20 cellular contexts compared by ENCODE assay signal in the genomic region with DNA sequence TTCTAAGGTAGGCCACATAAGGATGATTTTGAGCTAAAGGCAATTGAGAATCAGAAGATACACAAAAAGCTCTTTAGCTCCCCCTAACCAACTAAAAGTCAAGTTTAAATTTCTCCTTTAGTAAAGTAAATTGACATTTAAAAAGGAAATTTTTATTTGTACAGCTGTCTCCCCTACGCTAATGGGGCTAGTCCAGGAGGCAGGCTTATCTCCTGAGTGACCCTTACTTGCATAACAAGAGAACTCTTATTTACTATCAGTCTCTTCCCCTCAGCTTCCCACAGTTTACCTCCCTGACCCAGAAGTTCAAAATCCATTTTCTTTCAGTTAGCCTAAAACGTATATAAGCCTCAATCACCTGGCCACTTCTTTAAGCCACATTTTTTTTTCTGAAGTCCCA.
DNase-seq lines count a peak whose midpoint lies in the region; ATAC-seq and TF ChIP-seq lines count a peak whose summit lies in the region.
"Had no signal": no experiment of that assay in that cellular context is flagged by ENCODE, and none has a peak within 500 bp of the region (broad histone marks: within the 10 kb centered on the region; RNA-seq: fewer than 3 reads in every experiment).

No MANE protein-coding gene starts in this region.

- TF ChIP-seq CTCF in SK-N-SH (IDR thresholded peaks at IDR 0.05): peak; percentile 35; the same call in 1 of the 2 replicates
- TF ChIP-seq CTCF in cardiac fibroblast (IDR thresholded peaks at IDR 0.05; ENCODE audit: low read depth, low read length): peak; percentile 5
- peak; percentile 17 for TF ChIP-seq CTCF in retinal pigment epithelial cell (conservative IDR thresholded peaks at IDR 0.05; ENCODE audit: low read depth, low read length)

- no peaks in the 10 kb centered on the region for H3K9me2 ChIP-seq in SK-N-SH

- WGBS in SK-N-SH (ENCODE audit: low lambda C conversion rate): 22% methylated on average over 2 of the region's 2 CpGs

- no peaks in the 10 kb centered on the region for H4K20me1 ChIP-seq in SK-N-SH (ENCODE audit: insufficient read depth)

- no peak overlapping the region for H2AFZ ChIP-seq in SK-N-SH (ENCODE audit: low read depth)

- H3K79me2 ChIP-seq in SK-N-SH (ENCODE audit: insufficient read depth): no peaks in the 10 kb centered on the region

- H3K4me3 ChIP-seq in SK-N-SH (ENCODE audit: low read depth in 2 of 2, low read length in 1 of 2) (no peak overlapping the region), cardiac fibroblast (replicated peaks in 1 of 2; ENCODE audit: low read depth in 2 of 2, low read length in 2 of 2) (no peak overlapping the region), retinal pigment epithelial cell (ENCODE audit: low read length) (no peak overlapping the region)
- H3K4me3 ChIP-seq: K562, SJSA1 had no signal

- no peak overlapping the region for H3K9ac ChIP-seq in SK-N-SH

- TF ChIP-seq EP300 in SK-N-SH (IDR thresholded peaks at IDR 0.05; ENCODE audit: borderline replicate concordance in 1 of 2, low read depth in 1 of 2, low read length in 1 of 2): no peak

- no peak for TF ChIP-seq RAD21 in SK-N-SH (IDR thresholded peaks at IDR 0.05; ENCODE audit: low read length)

- no peaks in the 10 kb centered on the region for H3K36me3 ChIP-seq in SK-N-SH (replicated peaks in 1 of 2; ENCODE audit: control insufficient read depth in 1 of 2, insufficient read depth in 2 of 2, low read length in 1 of 2)
- H3K36me3 ChIP-seq: SJSA1 had no signal

- no peaks in the 10 kb centered on the region for H3K9me3 ChIP-seq in SK-N-SH

- CTCF ChIA-PET in SK-N-SH (lab: Yijun Ruan, JAX): no interaction called here

- H3F3A ChIP-seq in SK-N-SH (replicated peaks; ENCODE audit: insufficient read depth): no peaks in the 10 kb centered on the region

- DNase-seq in SK-N-SH (no peak), NCI-H69 (lab: John Stamatoyannopoulos, UW) (peak; percentile 61), cardiac fibroblast (ENCODE audit: low read depth in 2 of 2) (peak; percentile 2 to 15), retinal pigment epithelial cell (ENCODE audit: low read depth) (no peak), NOMO-1 treated with dmso at 0.1 percent for 144 hours (lab: John Stamatoyannopoulos, UW; ENCODE audit: unreplicated experiment) (no peak), HPDE6-E6E7 (ENCODE audit: extremely low spot score) (no peak)
- no peak for DNase-seq in activated CD4-positive, alpha-beta T cell treated with anti-CD3 and anti-CD28 coated beads for 48 hours
- DNase-seq: activated naive CD8-positive, alpha-beta T cell treated with anti-CD3 and anti-CD28 coated beads, Interleukin-2, amount 50 U/mL, for 24 hours; CD4-positive, alpha-beta T cell; DMS79; effector memory CD8-positive, alpha-beta T cell; MV-4-11; natural killer cell; posterior cingulate gyrus; stimulated activated naive CD8-positive, alpha-beta T cell treated with anti-CD3 and anti-CD28 coated beads, Interleukin-15, amount 100 ng/mL, for 72 hours had no signal

- POLR2A ChIA-PET in SK-N-SH (lab: Yijun Ruan, JAX): no interaction called here

- no peak for ATAC-seq in SK-N-SH treated with all-trans-retinoic acid at 6 μM for 48 hours
- ATAC-seq: activated CD4-positive, CD25-positive, alpha-beta regulatory T cell treated with anti-CD3 and anti-CD28 coated beads, Interleukin-2, amount 50 U/mL, for 24 hours; activated naive CD8-positive, alpha-beta T cell treated with anti-CD3 and anti-CD28 coated beads, Interleukin-2, amount 50 U/mL, for 24 hours; effector memory CD8-positive, alpha-beta T cell; K562; natural killer cell; stimulated activated naive CD8-positive, alpha-beta T cell treated with anti-CD3 and anti-CD28 coated beads, Interleukin-15, amount 100 ng/mL, for 72 hours had no signal

- H3K4me1 ChIP-seq in SK-N-SH (ENCODE audit: control insufficient read depth in 1 of 2, insufficient read depth in 2 of 2, low read depth in 1 of 2, low read length in 1 of 2): no peaks in the 10 kb centered on the region
- H3K4me1 ChIP-seq: SJSA1 had no signal

- no peak overlapping the region for H3K27ac ChIP-seq in SK-N-SH (ENCODE audit: low read depth in 2 of 2, low read length in 1 of 2)
- H3K27ac ChIP-seq: HL-60, SJSA1 had no signal

- no peak overlapping the region for H3K4me2 ChIP-seq in SK-N-SH

- no peaks in the 10 kb centered on the region for H3K27me3 ChIP-seq in SK-N-SH (ENCODE audit: insufficient read depth)
- H3K27me3 ChIP-seq: SJSA1 had no signal

TF ChIP-seq in SK-N-SH, 30 proteins besides CTCF, POLR2A, EP300 and RAD21:
- TF ChIP-seq PBX3 (IDR thresholded peaks at IDR 0.05): no peak
- no peak for TF ChIP-seq RXRA (IDR thresholded peaks at IDR 0.05; ENCODE audit: borderline replicate concordance, low read depth)
- no peak for TF ChIP-seq GABPA (IDR thresholded peaks at IDR 0.05; ENCODE audit: low read depth)
- no peak for TF ChIP-seq TCF12 (IDR thresholded peaks at IDR 0.05)
- TF ChIP-seq JUND (IDR thresholded peaks at IDR 0.05): no peak
- no peak for TF ChIP-seq USF2 (IDR thresholded peaks at IDR 0.05; ENCODE audit: borderline replicate concordance, low read depth, low read length)
- TF ChIP-seq MXI1 (IDR thresholded peaks at IDR 0.05; ENCODE audit: low read depth, low read length): no peak

TF ChIP-seq in SK-N-SH treated with all-trans-retinoic acid at 6 μM for 48 hours, 23 proteins besides CTCF, POLR2A, EP300 and RAD21:
- TF ChIP-seq ZFP3 (CRISPR knock-in tag; IDR thresholded peaks at IDR 0.05): no peak
- no peak for TF ChIP-seq ZC3H10 (CRISPR knock-in tag; IDR thresholded peaks at IDR 0.05)
- TF ChIP-seq ESRRG (CRISPR knock-in tag; IDR thresholded peaks at IDR 0.05): no peak
- no peak for TF ChIP-seq TOX (CRISPR knock-in tag; IDR thresholded peaks at IDR 0.05; ENCODE audit: borderline replicate concordance)
- TF ChIP-seq GLIS3 (CRISPR knock-in tag; IDR thresholded peaks at IDR 0.05): no peak
- no peak for TF ChIP-seq ZNF70 (CRISPR knock-in tag; IDR thresholded peaks at IDR 0.05)
- no peak for TF ChIP-seq ZNF565 (CRISPR knock-in tag; conservative IDR thresholded peaks at IDR 0.05; ENCODE audit: low read depth)
- no peak for TF ChIP-seq PATZ1 (CRISPR knock-in tag; IDR thresholded peaks at IDR 0.05; ENCODE audit: borderline replicate concordance)

Comparison
In these comparisons a context has a peak if more than half of its experiments do, and no peak if none do; other contexts are left out.
1. DNase-seq: peak in NCI-H69 (single experiment) and cardiac fibroblast (2 of 2); none in SK-N-SH (single experiment), retinal pigment epithelial cell (single experiment), NOMO-1 treated with dmso at 0.1 percent for 144 hours (single experiment), HPDE6-E6E7 (single experiment) and activated CD4-positive, alpha-beta T cell treated with anti-CD3 and anti-CD28 coated beads for 48 hours (single experiment).
2. Peak in every context shown above with its lines, with median percentiles within 50 percentile points of each other: CTCF ChIP-seq.